Comparison of ENCODE assay signal across 20 cellular contexts in the genomic region with DNA sequence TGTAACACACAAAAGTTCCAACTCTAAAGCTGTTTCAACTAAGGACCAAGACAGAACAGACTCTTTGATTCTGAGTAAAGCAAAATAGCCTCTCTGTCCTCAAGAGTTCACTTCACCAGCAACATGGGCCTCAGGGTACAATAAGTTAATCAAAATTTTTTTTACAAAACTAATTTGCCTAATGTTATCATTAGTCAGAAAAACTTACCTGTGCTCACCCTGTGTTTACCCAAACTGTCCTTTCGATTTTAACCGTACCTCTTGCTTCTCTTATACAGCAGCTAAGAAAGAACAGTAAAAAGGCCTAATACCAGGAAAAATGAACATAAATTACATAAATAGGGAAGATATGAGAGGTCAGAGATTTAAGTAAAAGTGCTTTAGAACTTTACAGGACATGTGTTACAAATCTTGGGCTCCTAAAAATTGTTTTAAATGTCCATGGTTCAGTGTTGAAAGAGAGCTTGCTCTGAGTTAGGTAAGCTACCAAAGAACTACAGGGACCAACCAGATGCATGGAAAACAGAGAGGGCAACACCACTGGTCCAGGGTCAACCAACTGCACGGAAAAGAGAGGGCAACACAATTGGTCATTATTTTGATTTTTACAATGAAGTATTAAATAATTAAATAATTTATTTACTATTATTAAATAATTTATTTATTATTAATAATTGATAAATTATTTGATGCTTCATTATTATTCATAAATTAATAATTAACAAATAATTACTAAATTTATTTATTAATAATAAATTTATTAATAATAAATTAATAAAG.
"Had no signal": no experiment of that assay in that cellular context is flagged by ENCODE, and none has a peak within 500 bp of the region (broad histone marks: within the 10 kb centered on the region; RNA-seq: fewer than 3 reads in every experiment).

No MANE protein-coding gene starts in this region.

- H3K4me2 ChIP-seq: smooth muscle cell had no signal

- H3K27me3 ChIP-seq: neutrophil, tibial nerve, uterus had no signal

- H3K36me3 ChIP-seq: neutrophil, uterus had no signal

- ATAC-seq: activated CD8-positive, alpha-beta memory T cell treated with anti-CD3 and anti-CD28 coated beads, Interleukin-2, amount 10 ng/mL, durations not matched to agents 7 days and 5 days; T-cell had no signal

- H3K4me3 ChIP-seq: smooth muscle cell, uterus had no signal

- DNase-seq: activated CD4-positive, alpha-beta memory T cell treated with anti-CD3 and anti-CD28 coated beads for 36 hours; activated CD8-positive, alpha-beta memory T cell treated with anti-CD3 and anti-CD28 coated beads, Interleukin-2, amount 10 ng/mL, durations not matched to agents 7 days and 5 days; activated naive CD4-positive, alpha-beta T cell treated with anti-CD3 and anti-CD28 coated beads, Interleukin-2, amount 10 ng/mL, durations not matched to agents 7 days and 5 days; activated T-cell treated with anti-CD3 and anti-CD28 coated beads, Interleukin-2, amount 50 U/mL, for 1 hour; effector CD4-positive, alpha-beta T cell; foreskin fibroblast; heart right ventricle; left cardiac atrium; naive B cell; right cardiac atrium; stimulated activated CD4-positive, alpha-beta T cell treated with anti-CD3 and anti-CD28 coated beads, Interleukin-4, amount 100 ng/mL, for 4 hours; stimulated activated CD8-positive, alpha-beta memory T cell treated with anti-CD3 and anti-CD28 coated beads, Interleukin-4, amount 100 ng/mL, for 48 hours; stimulated activated naive CD4-positive, alpha-beta T cell treated with Interleukin-2 at 50 U/mL for 16 hours; T-cell; T-helper 9 cell; uterus had no signal

- H3K4me1 ChIP-seq: uterus had no signal

- H3K9me3 ChIP-seq: heart right ventricle, neutrophil, tibial nerve, uterus had no signal

- H3K27ac ChIP-seq: neutrophil, uterus had no signal

- FAIRE-seq: astrocyte had no signal
